Comparison of ENCODE assay signal across 24 cellular contexts in the genomic region with DNA sequence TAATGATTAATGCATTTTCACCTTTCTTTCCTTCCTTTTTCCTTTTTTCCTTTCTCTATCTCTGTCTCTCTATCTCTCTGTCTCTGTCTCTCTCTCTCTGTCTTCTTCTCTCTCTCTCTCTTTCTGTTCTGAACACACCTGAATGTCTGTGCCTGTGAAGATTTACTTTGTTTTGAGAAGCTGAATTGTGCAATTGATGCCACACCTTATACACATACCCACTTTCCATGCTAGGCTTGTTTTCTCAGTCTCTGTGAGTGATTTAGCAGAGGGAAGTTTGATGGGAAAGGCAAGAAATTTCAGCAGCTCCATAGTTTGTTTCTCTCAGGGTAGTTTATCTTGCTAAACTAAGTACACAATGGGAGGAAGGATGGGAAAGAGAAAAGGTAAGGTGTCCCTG. TPM values are rescaled to one million over a fixed set of nuclear protein-coding genes. Genes with fewer than 3 reads are reported as not detected.
DNase-seq lines count a peak whose midpoint lies in the region; ATAC-seq and TF ChIP-seq lines count a peak whose summit lies in the region.
"Had no signal": no experiment of that assay in that cellular context is flagged by ENCODE, and none has a peak within 500 bp of the region (broad histone marks: within the 10 kb centered on the region; RNA-seq: fewer than 3 reads in every experiment).

No MANE protein-coding gene starts in this region.

- H3K27me3 Mint-ChIP-seq in type B pancreatic cell = no peaks in the 10 kb centered on the region

- H3K4me3 Mint-ChIP-seq in type B pancreatic cell = peak overlapping the region; percentile 58
- H3K4me3 Mint-ChIP-seq: CD14-positive monocyte; CD8-positive, alpha-beta memory T cell had no signal

- H3K9me3 ChIP-seq in mucosa of descending colon = no peaks in the 10 kb centered on the region
- H3K9me3 ChIP-seq in MG63 = peaks cover 16% of the 10 kb centered on the region
- H3K9me3 ChIP-seq in WERI-Rb-1 (ENCODE audit: severe bottlenecking) = no peaks in the 10 kb centered on the region
- H3K9me3 ChIP-seq: BE2C had no signal

- H3K36me3 Mint-ChIP-seq in type B pancreatic cell = peaks cover 25% of the 10 kb centered on the region
- H3K36me3 Mint-ChIP-seq: CD8-positive, alpha-beta memory T cell had no signal

- H3K4me1 ChIP-seq in mucosa of descending colon (ENCODE audit: low read depth) = peaks cover 12% of the 10 kb centered on the region

- H3K4me1 Mint-ChIP-seq in type B pancreatic cell (ENCODE audit: unreplicated experiment) = peaks cover 14% of the 10 kb centered on the region
- H3K4me1 Mint-ChIP-seq: CD14-positive monocyte; CD8-positive, alpha-beta memory T cell had no signal

- TF ChIP-seq CTCF in VCaP (conservative IDR thresholded peaks at IDR 0.05) (no peak), mucosa of descending colon (IDR thresholded peaks at IDR 0.05) (no peak), type B pancreatic cell (conservative IDR thresholded peaks at IDR 0.05) (no peak), WERI-Rb-1 (IDR thresholded peaks at IDR 0.05; ENCODE audit: low read depth, low read length) (no peak)

- H3K27me3 ChIP-seq in MG63 (no peaks in the 10 kb centered on the region; the same call in 1 of the 2 replicates), WERI-Rb-1 (ENCODE audit: insufficient read depth, low read depth, severe bottlenecking) (no peaks in the 10 kb centered on the region)
- H3K27me3 ChIP-seq: BE2C had no signal

- intact Hi-C loops in mucosa of descending colon (cut with DNase I, micrococcal nuclease) = no loop called here

- DNase-seq in epithelial cell of prostate (ENCODE audit: low read depth, low spot score) = no peak
- no peak for DNase-seq in mucosa of descending colon
- no peak for DNase-seq in type B pancreatic cell (ENCODE audit: extremely low spot score, unreplicated experiment)
- DNase-seq in MG63 = no peak
- DNase-seq in WERI-Rb-1 = no peak
- DNase-seq in anterior cingulate cortex (lab: John Stamatoyannopoulos, UW) = no peak
- DNase-seq: BE2C; CD8-positive, alpha-beta memory T cell; DMS79 treated with DMSO at 0.1 percent for 48 hours; GF-D8; MM.1S; NCI-H2029; NCI-H2227 treated with DMSO at 0.1 percent for 48 hours; NCI-H69; SHP77 had no signal

- ATAC-seq in mucosa of descending colon (peak; percentile 77), GM21423 (IDR thresholded peaks at IDR 0.05; ENCODE audit: unreplicated experiment) (no peak)
- ATAC-seq: K562, Panc1 had no signal

- no peak overlapping the region for H3K4me3 ChIP-seq in mucosa of descending colon
- H3K4me3 ChIP-seq in MG63 = no peak overlapping the region
- no peak overlapping the region for H3K4me3 ChIP-seq in WERI-Rb-1 (ENCODE audit: low read depth, low read length)
- H3K4me3 ChIP-seq: K562 had no signal

- peak overlapping the region; percentile 83 for H3K27ac ChIP-seq in VCaP
- peak overlapping the region; percentile 24 for H3K27ac ChIP-seq in epithelial cell of prostate
- H3K27ac ChIP-seq in WERI-Rb-1 = no peak overlapping the region
- H3K27ac ChIP-seq: RWPE1 had no signal

- H3K9me3 Mint-ChIP-seq in type B pancreatic cell = peaks cover 10% of the 10 kb centered on the region

- peak overlapping the region; percentile 89 for H3K27ac Mint-ChIP-seq in type B pancreatic cell
- H3K27ac Mint-ChIP-seq: CD8-positive, alpha-beta memory T cell had no signal

- H3K36me3 ChIP-seq in mucosa of descending colon (ENCODE audit: low read depth) (no peaks in the 10 kb centered on the region), MG63 (no peaks in the 10 kb centered on the region), WERI-Rb-1 (no peaks in the 10 kb centered on the region)

RNA-seq across cellular contexts. Expression of a gene that starts 9.3 kb away (rescaled TPM):
- total RNA-seq in mucosa of descending colon (under 1 TPM; 0.41 to 0.60 (median 0.51) TPM), type B pancreatic cell (ENCODE audit: low replicate concordance) (4.7 and 24.6 TPM in 2 replicates)
- not detected in 2 replicates for total RNA-seq in MG63 (2014; rRNA removed; shearing (Covaris generic); ENCODE audit: low replicate concordance)
- total RNA-seq: CD8-positive, alpha-beta memory T cell; H4; LHCN-M2; NCI-H460 had no signal

RNA-seq across cellular contexts. Expression of a gene that starts 48.3 kb away (rescaled TPM):
- 10 to 100 TPM; 11.3 to 22.1 (median 13.8) TPM for total RNA-seq in mucosa of descending colon
- 18.9 and 38.6 TPM in 2 replicates for total RNA-seq in type B pancreatic cell (ENCODE audit: low replicate concordance)
- not detected in 2 replicates for total RNA-seq in MG63 (2014; rRNA removed; shearing (Covaris generic); ENCODE audit: low replicate concordance)

Comparison
In these comparisons a context has a peak if more than half of its experiments do, and no peak if none do; other contexts are left out.
1. RNA of a gene that starts 48.3 kb away (total RNA-seq): 18.9 to 38.6 TPM in type B pancreatic cell and 11.3 to 22.1 TPM in mucosa of descending colon; not detected in MG63; every median in the first group is over 10 times any median in the second.